ENCODE assay signal across 8 cellular contexts in genomic region chr9:128786681-128787582, GRCh38. TPM values are rescaled to one million over a fixed set of nuclear protein-coding genes. Genes with fewer than 3 reads are reported as not detected.
DNase-seq lines count a peak whose midpoint lies in the region; ATAC-seq and TF ChIP-seq lines count a peak whose summit lies in the region.

TBC1D13 (plus strand) TSS chr9:128787253; CDS start chr9:128787354, 101 bp downstream.

- peak within 1 kb of the TSS; percentile 90 for H3K4me3 Mint-ChIP-seq in MCF 10A (ENCODE audit: unreplicated experiment)

- CTCF ChIA-PET in A673 (lab: Charles Lee) = no interaction called here
- CTCF ChIA-PET in MCF 10A (lab: Yijun Ruan, JAX) = interaction anchor here (0.6 to 2.4 kb wide), 3 partner anchors 31 to 762 kb away, joined by 4 to 18 read pairs (median 5); partner anchors contain the start of gene ENDOG

- peak; percentile 66 for ATAC-seq in GM18870 (IDR thresholded peaks at IDR 0.05; ENCODE audit: unreplicated experiment)
- ATAC-seq in HG03108 (IDR thresholded peaks at IDR 0.05; ENCODE audit: unreplicated experiment) = peak; percentile 87

- no TSS peak for BruUV-seq in A673 (replicated peaks; lab: Mats Ljungman, UMichigan)
- BruUV-seq in MCF 10A (replicated peaks; lab: Mats Ljungman, UMichigan) = no TSS peak

- H3K4me1 Mint-ChIP-seq in MCF 10A (ENCODE audit: insufficient read depth, unreplicated experiment) = no peaks in the 10 kb centered on the region

- no peak for TF ChIP-seq CTCF in A673 (conservative IDR thresholded peaks at IDR 0.05; ENCODE audit: low read depth, low read length)
- TF ChIP-seq CTCF in VCaP (conservative IDR thresholded peaks at IDR 0.05) = no peak
- no peak for TF ChIP-seq CTCF in MCF 10A (IDR thresholded peaks at IDR 0.05; ENCODE audit: unreplicated experiment)

- intact Hi-C loops in A673 (cut with micrococcal nuclease; ENCODE audit: unreplicated experiment) (no loop called here), MCF 10A (cut with micrococcal nuclease) (loop anchor here (1.0 kb wide), 1 partner anchor 15 kb away; no protein-coding TSS in a partner anchor)

- peak within 1 kb of the TSS; percentile 85 for H3K27ac Mint-ChIP-seq in MCF 10A (ENCODE audit: low read depth, unreplicated experiment)

- peaks cover 14% of the 10 kb centered on the region for H3K36me3 Mint-ChIP-seq in MCF 10A (ENCODE audit: insufficient read depth, unreplicated experiment)

- H3K27ac ChIP-seq in A673 (ENCODE audit: low read depth, low read length, poor library complexity, severe bottlenecking) (peak within 1 kb of the TSS; percentile 66), VCaP (peak within 1 kb of the TSS; percentile 83), skeletal muscle tissue (ENCODE audit: low read depth, low read length) (peak within 1 kb of the TSS; percentile 85)

- no peaks in the 10 kb centered on the region for H3K27me3 ChIP-seq in A673 (replicated peaks; ENCODE audit: insufficient read depth, low read depth, low read length, poor library complexity)
- no peaks in the 10 kb centered on the region for H3K27me3 ChIP-seq in skeletal muscle tissue (ENCODE audit: control insufficient read depth in 3 of 3, insufficient read depth in 3 of 3, low read length in 3 of 3)

- peak within 1 kb of the TSS; percentile 85 to 97 (median 95) for H3K9ac ChIP-seq in skeletal muscle tissue (ENCODE audit: low read depth in 1 of 3, low read length in 3 of 3)

- DNase-seq in A673 (ENCODE audit: low spot score) (peak; percentile 90), NCI-H2227 (lab: John Stamatoyannopoulos, UW; ENCODE audit: unreplicated experiment) (peak; percentile 84), MCF 10A (ENCODE audit: unreplicated experiment) (peak; percentile 80)

- POLR2A ChIA-PET in A673 (lab: Charles Lee; ENCODE audit: low non-redundant PET) = no interaction called here
- POLR2A ChIA-PET in MCF 10A (lab: Yijun Ruan, JAX) = interaction anchor here (0.6 to 1.7 kb wide), 9 partner anchors 14 to 481 kb away, joined by 3 to 7 read pairs (median 3); partner anchors contain the start of genes SPOUT1 and ZER1

- peaks cover under 1% of the 10 kb centered on the region for H3K9me3 Mint-ChIP-seq in MCF 10A (ENCODE audit: unreplicated experiment)

- H3K4me3 ChIP-seq in A673 (ENCODE audit: low read depth, low read length, poor library complexity, severe bottlenecking) = peak within 1 kb of the TSS; percentile 86
- H3K4me3 ChIP-seq in iPS-18c (ENCODE audit: insufficient read depth, low read depth, low read length) = peak within 1 kb of the TSS; percentile 89
- peak within 1 kb of the TSS; percentile 93 to 97 (median 96) for H3K4me3 ChIP-seq in skeletal muscle tissue (ENCODE audit: low read length in 3 of 3)

- H3K9me3 ChIP-seq in A673 (ENCODE audit: low read depth, low read length, poor library complexity, severe bottlenecking) (no peaks in the 10 kb centered on the region), iPS-18c (ENCODE audit: control insufficient read depth, insufficient read depth, low read length) (no peaks in the 10 kb centered on the region), skeletal muscle tissue (ENCODE audit: control insufficient read depth in 3 of 3, low read length in 3 of 3) (no peaks in the 10 kb centered on the region)

- H3K27me3 Mint-ChIP-seq in MCF 10A (ENCODE audit: insufficient read depth, unreplicated experiment) = no peaks in the 10 kb centered on the region

- H3K4me1 ChIP-seq in A673 (ENCODE audit: insufficient read depth, low read length, poor library complexity, severe bottlenecking) = peaks cover 7% of the 10 kb centered on the region
- H3K4me1 ChIP-seq in skeletal muscle tissue (ENCODE audit: control insufficient read depth in 3 of 3, insufficient read depth in 3 of 3, low read length in 3 of 3) = peaks cover 14 to 29% (median 21%) of the 10 kb centered on the region in 3 donors

- no peaks in the 10 kb centered on the region for H3K36me3 ChIP-seq in A673 (ENCODE audit: insufficient read depth, low read length, poor library complexity, severe bottlenecking)
- peaks cover 16 to 18% (median 16%) of the 10 kb centered on the region in 3 donors for H3K36me3 ChIP-seq in skeletal muscle tissue (ENCODE audit: control insufficient read depth in 3 of 3, insufficient read depth in 3 of 3, low read length in 3 of 3)

RNA-seq across cellular contexts. Expression of gene TBC1D13, which starts in this region (rescaled TPM):
- total RNA-seq in A673 (2021) (26.7 and 27.2 TPM in 2 replicates), MCF 10A (2022) (10.9 and 13.8 TPM in 2 replicates), skeletal muscle tissue (9.4 TPM)

Comparison
In these comparisons a context has a peak if more than half of its experiments do, and no peak if none do; other contexts are left out.
1. Peak in every context shown above with its lines: DNase-seq, ATAC-seq, H3K4me3 ChIP-seq and H3K27ac ChIP-seq.